1 cellular context compared by ENCODE assay signal in the genomic region with DNA sequence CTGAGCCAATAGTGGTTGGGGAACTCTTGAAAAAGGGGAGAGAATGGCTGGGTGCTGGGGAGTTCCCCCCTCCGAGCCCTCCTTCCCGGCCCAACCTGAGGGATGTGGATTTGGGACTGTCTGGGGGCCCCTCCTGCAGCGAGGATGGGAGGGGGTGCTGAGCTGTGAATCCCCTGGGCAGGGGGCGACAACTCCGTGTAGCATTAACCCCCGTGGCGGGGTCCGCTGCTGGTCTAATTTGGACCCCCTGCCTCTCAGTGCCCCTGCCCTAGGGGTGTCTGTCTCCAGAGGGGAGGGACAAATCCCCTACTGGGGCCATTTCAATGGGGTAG.
TF ChIP-seq lines count a peak whose summit lies in the region.

No MANE protein-coding gene starts in this region.

TF ChIP-seq in H1, 55 proteins besides CTCF, POLR2A, EP300 and RAD21:
- TF ChIP-seq POLR2AphosphoS5 (IDR thresholded peaks at IDR 0.05; ENCODE audit: low read depth, low read length) = peak; percentile 74; the same call in 1 of the 2 replicates
- TF ChIP-seq, protein P1, sequence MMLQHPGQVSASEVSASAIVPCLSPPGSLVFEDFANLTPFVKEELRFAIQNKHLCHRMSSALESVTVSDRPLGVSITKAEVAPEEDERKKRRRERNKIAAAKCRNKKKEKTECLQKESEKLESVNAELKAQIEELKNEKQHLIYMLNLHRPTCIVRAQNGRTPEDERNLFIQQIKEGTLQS (IDR thresholded peaks at IDR 0.05; ENCODE audit: insufficient read depth, low read depth, low read length) = no peak
